In genomic region chr13:83221256-83221655, GRCh38 we compare ENCODE assay signal across 15 cellular contexts.
A peak's percentile ranks its signal among the peaks of the same experiment; 100 is the strongest.
DNase-seq lines count a peak whose midpoint lies in the region; TF ChIP-seq lines count a peak whose summit lies in the region.
"Had no signal": no experiment of that assay in that cellular context is flagged by ENCODE, and none has a peak within 500 bp of the region (broad histone marks: within the 10 kb centered on the region; RNA-seq: fewer than 3 reads in every experiment).

No MANE protein-coding gene starts in this region.

- no peaks in the 10 kb centered on the region for H3K36me3 Mint-ChIP-seq in activated CD4-positive, alpha-beta T cell treated with anti-CD3 and anti-CD28 coated beads, Interleukin-2, amount 10 ng/mL, durations not matched to agents 24 days and 14 days (ENCODE audit: low read depth)
- H3K36me3 Mint-ChIP-seq: activated CD4-positive, alpha-beta memory T cell treated with anti-CD3 and anti-CD28 coated beads for 36 hours; activated naive CD4-positive, alpha-beta T cell treated with anti-CD3 and anti-CD28 coated beads, Interleukin-2, amount 50 U/mL, for 72 hours; naive B cell had no signal

- H3K9me3 Mint-ChIP-seq in activated CD4-positive, alpha-beta T cell treated with anti-CD3 and anti-CD28 coated beads, Interleukin-2, amount 10 ng/mL, durations not matched to agents 24 days and 14 days = no peaks in the 10 kb centered on the region

- H3K27ac Mint-ChIP-seq in activated CD4-positive, alpha-beta T cell treated with anti-CD3 and anti-CD28 coated beads, Interleukin-2, amount 10 ng/mL, durations not matched to agents 24 days and 14 days = no peak overlapping the region
- H3K27ac Mint-ChIP-seq: activated CD4-positive, alpha-beta memory T cell treated with anti-CD3 and anti-CD28 coated beads for 36 hours; activated naive CD4-positive, alpha-beta T cell treated with anti-CD3 and anti-CD28 coated beads, Interleukin-2, amount 50 U/mL, for 72 hours; naive B cell had no signal

- H3K27me3 ChIP-seq in GM23248 (replicated peaks; ENCODE audit: insufficient read depth) (no peaks in the 10 kb centered on the region), hepatocyte (no peaks in the 10 kb centered on the region)
- H3K27me3 ChIP-seq: pancreas had no signal

- no peaks in the 10 kb centered on the region for H3K27me3 Mint-ChIP-seq in activated CD4-positive, alpha-beta T cell treated with anti-CD3 and anti-CD28 coated beads, Interleukin-2, amount 10 ng/mL, durations not matched to agents 24 days and 14 days
- H3K27me3 Mint-ChIP-seq: activated CD4-positive, alpha-beta memory T cell treated with anti-CD3 and anti-CD28 coated beads for 36 hours; naive B cell had no signal

- H3K9me3 ChIP-seq in GM23248 (ENCODE audit: low read depth) = no peaks in the 10 kb centered on the region
- no peaks in the 10 kb centered on the region for H3K9me3 ChIP-seq in hepatocyte (ENCODE audit: low read depth)
- H3K9me3 ChIP-seq: pancreas had no signal

- H3F3A ChIP-seq in GM23248 (ENCODE audit: insufficient read depth) = peaks cover 35% of the 10 kb centered on the region

- H2AFZ ChIP-seq in GM23248 = no peak overlapping the region
- H2AFZ ChIP-seq in hepatocyte = no peak overlapping the region

- H3K4me1 ChIP-seq in GM23248 (ENCODE audit: insufficient read depth) (peaks cover 40% of the 10 kb centered on the region), hepatocyte (ENCODE audit: insufficient read depth) (no peaks in the 10 kb centered on the region)
- H3K4me1 ChIP-seq: pancreas had no signal

- H3K4me3 ChIP-seq in GM23248 = no peak overlapping the region
- no peak overlapping the region for H3K4me3 ChIP-seq in hepatocyte
- H3K4me3 ChIP-seq: pancreas had no signal

- TF ChIP-seq CTCF in hepatocyte (IDR thresholded peaks at IDR 0.05; ENCODE audit: poor library complexity) = no peak

- no peak overlapping the region for H3K9ac ChIP-seq in GM23248

- H3K4me1 Mint-ChIP-seq in activated CD4-positive, alpha-beta T cell treated with anti-CD3 and anti-CD28 coated beads, Interleukin-2, amount 10 ng/mL, durations not matched to agents 24 days and 14 days = no peaks in the 10 kb centered on the region
- H3K4me1 Mint-ChIP-seq: naive B cell had no signal

- WGBS in GM23248 (ENCODE audit: low coverage in 1 of 2, low lambda C conversion rate in 2 of 2, missing lambda C conversion rate in 2 of 2), 2 experiments = 76 to 85% methylated on average over 1 of the region's 1 CpG
- WGBS in hepatocyte (ENCODE audit: low lambda C conversion rate, missing lambda C conversion rate) = 100% methylated on average over 1 of the region's 1 CpG

- H3K9me2 ChIP-seq in GM23248 (ENCODE audit: insufficient read depth) (no peaks in the 10 kb centered on the region), hepatocyte (replicated peaks; ENCODE audit: insufficient read depth) (no peaks in the 10 kb centered on the region)

- H3K79me2 ChIP-seq in GM23248 (ENCODE audit: insufficient read depth) (no peaks in the 10 kb centered on the region), hepatocyte (no peaks in the 10 kb centered on the region)

- intact Hi-C loops in activated CD4-positive, alpha-beta T cell treated with anti-CD3 and anti-CD28 coated beads, Interleukin-2, amount 10 ng/mL, durations not matched to agents 24 days and 14 days (cut with micrococcal nuclease) = no loop called here
- intact Hi-C loops in posterior cingulate gyrus (cut with DNase I) = no loop called here

- peak overlapping the region; percentile 46; the same call in 1 of the 2 replicates for H3K27ac ChIP-seq in GM23248
- H3K27ac ChIP-seq in hepatocyte = no peak overlapping the region
- H3K27ac ChIP-seq: pancreas had no signal

- no peaks in the 10 kb centered on the region for H3K36me3 ChIP-seq in GM23248 (ENCODE audit: low read depth)
- no peaks in the 10 kb centered on the region for H3K36me3 ChIP-seq in hepatocyte (replicated peaks; ENCODE audit: insufficient read depth, low read depth)
- H3K36me3 ChIP-seq: pancreas had no signal

- DNase-seq in GM23248 (peak; percentile 5), LHCN-M2 (ENCODE audit: low read depth) (peak; percentile 32), SK-MEL-5 (ENCODE audit: low read depth, low spot score) (peak; percentile 14), hepatocyte (ENCODE audit: low spot score) (peak; percentile 8), posterior cingulate gyrus (no peak)
- no peak for DNase-seq in activated CD4-positive, alpha-beta T cell treated with anti-CD3 and anti-CD28 coated beads, Interleukin-2, amount 10 ng/mL, durations not matched to agents 24 days and 14 days
- no peak for DNase-seq in stimulated activated CD4-positive, alpha-beta T cell treated with anti-CD3 and anti-CD28 coated beads, Interleukin-4, amount 100 ng/mL, for 1 hour
- DNase-seq: activated CD4-positive, alpha-beta memory T cell treated with anti-CD3 and anti-CD28 coated beads for 36 hours; activated T-cell treated with anti-CD3 and anti-CD28 coated beads, Interleukin-2, amount 50 U/mL, for 48 hours; DMS153; effector CD4-positive, alpha-beta T cell; naive B cell; pancreas; stimulated activated CD4-positive, alpha-beta T cell treated with anti-CD3 and anti-CD28 coated beads, Interleukin-4, amount 100 ng/mL, for 4 hours had no signal

- H3K4me3 Mint-ChIP-seq in activated CD4-positive, alpha-beta T cell treated with anti-CD3 and anti-CD28 coated beads, Interleukin-2, amount 10 ng/mL, durations not matched to agents 24 days and 14 days = no peak overlapping the region
- H3K4me3 Mint-ChIP-seq: activated CD4-positive, alpha-beta memory T cell treated with anti-CD3 and anti-CD28 coated beads for 36 hours; naive B cell had no signal

- no peaks in the 10 kb centered on the region for H4K20me1 ChIP-seq in GM23248 (ENCODE audit: insufficient read depth)
- H4K20me1 ChIP-seq in hepatocyte (ENCODE audit: insufficient read depth, poor library complexity, severe bottlenecking) = no peaks in the 10 kb centered on the region

- in situ Hi-C loops in GM23248 (cut with MboI) = no loop called here
- in situ Hi-C loops in SK-MEL-5 (cut with HindIII; ENCODE audit: low pct_unique_long_range_greater_than_20kb, low sequenced_read_pairs) = no loop called here

- H3K4me2 ChIP-seq in GM23248 (ENCODE audit: unreplicated experiment) (no peak overlapping the region), hepatocyte (no peak overlapping the region)

Comparison
In these comparisons a context has a peak if more than half of its experiments do, and no peak if none do; other contexts are left out.
1. DNase-seq: peak in GM23248 (single experiment), LHCN-M2 (single experiment), SK-MEL-5 (single experiment) and hepatocyte (single experiment); none in activated CD4-positive, alpha-beta T cell treated with anti-CD3 and anti-CD28 coated beads, Interleukin-2, amount 10 ng/mL, durations not matched to agents 24 days and 14 days (single experiment), posterior cingulate gyrus (0 of 10) and stimulated activated CD4-positive, alpha-beta T cell treated with anti-CD3 and anti-CD28 coated beads, Interleukin-4, amount 100 ng/mL, for 1 hour (single experiment).